Comparison of ENCODE assay signal across 14 cellular contexts in the genomic region with DNA sequence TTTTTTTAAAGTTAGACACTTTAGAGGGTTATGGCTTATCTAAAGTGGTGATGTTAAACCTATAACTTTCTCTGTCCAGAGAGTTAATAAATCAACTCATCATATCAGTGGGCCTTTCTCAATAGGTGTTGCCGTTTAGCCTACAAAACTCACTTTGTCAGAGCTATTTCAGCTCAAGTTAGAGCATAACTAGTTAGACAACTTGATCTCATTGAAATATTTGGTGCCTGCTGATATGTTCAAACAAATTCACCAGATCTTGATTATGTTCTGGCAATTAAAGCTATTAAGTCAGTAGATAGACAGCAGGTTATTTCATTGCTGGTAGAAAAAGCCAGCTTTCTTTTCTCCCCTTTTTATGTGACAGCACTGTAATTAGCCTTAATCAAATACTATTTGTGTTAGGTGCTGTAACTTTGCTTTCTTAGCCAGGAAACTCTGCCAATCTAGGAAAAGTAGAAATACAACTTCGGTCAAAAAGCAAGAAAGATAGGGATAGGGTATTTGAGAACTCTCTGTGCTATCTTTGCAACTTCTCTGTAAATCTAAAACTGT.
"Had no signal": no experiment of that assay in that cellular context is flagged by ENCODE, and none has a peak within 500 bp of the region (broad histone marks: within the 10 kb centered on the region; RNA-seq: fewer than 3 reads in every experiment).

No MANE protein-coding gene starts in this region.

- H3K9me3 ChIP-seq: spleen had no signal

- H3K4me3 Mint-ChIP-seq: activated naive CD8-positive, alpha-beta T cell; activated T-cell treated with anti-CD3 and anti-CD28 coated beads, Interleukin-2, amount 50 U/mL, for 24 hours; natural killer cell had no signal

- FAIRE-seq: bronchial epithelial cell, TTC549 had no signal

- H3K27ac ChIP-seq: dorsolateral prefrontal cortex had no signal

- ATAC-seq: activated CD4-positive, CD25-positive, alpha-beta regulatory T cell treated with anti-CD3 and anti-CD28 coated beads, Interleukin-2, amount 50 U/mL, for 24 hours; natural killer cell; sciatic nerve had no signal

- H3K27me3 ChIP-seq: dorsolateral prefrontal cortex, spleen had no signal

- H3K36me3 Mint-ChIP-seq: natural killer cell had no signal

- DNase-seq: activated gamma-delta T cell; activated T-cell treated with anti-CD3 and anti-CD28 coated beads, Interleukin-2, amount 50 U/mL, for 24 hours; dorsolateral prefrontal cortex; glutamatergic neuron; natural killer cell; nucleus accumbens; spleen; stimulated activated naive CD4-positive, alpha-beta T cell; T-helper 2 cell had no signal

- H3K36me3 ChIP-seq: spleen had no signal

- H3K27me3 Mint-ChIP-seq: activated naive CD8-positive, alpha-beta T cell had no signal

- H3K4me3 ChIP-seq: dorsolateral prefrontal cortex, spleen had no signal

- H3K27ac Mint-ChIP-seq: activated naive CD8-positive, alpha-beta T cell; activated T-cell treated with anti-CD3 and anti-CD28 coated beads, Interleukin-2, amount 50 U/mL, for 24 hours; natural killer cell had no signal

- H3K9me3 Mint-ChIP-seq: activated T-cell treated with anti-CD3 and anti-CD28 coated beads, Interleukin-2, amount 50 U/mL, for 24 hours; natural killer cell had no signal
